In genomic region chr7:130069179-130069977, GRCh38 we compare ENCODE assay signal across 8 cellular contexts. TPM values are rescaled to one million over a fixed set of nuclear protein-coding genes. Genes with fewer than 3 reads are reported as not detected.
DNase-seq lines count a peak whose midpoint lies in the region; ATAC-seq, FAIRE-seq and TF ChIP-seq lines count a peak whose summit lies in the region.

No MANE protein-coding gene starts in this region.

- H2BK15ac ChIP-seq in mesenchymal stem cell (ENCODE audit: low read depth, poor library complexity, severe bottlenecking) = no peak overlapping the region

- peaks cover 7% of the 10 kb centered on the region for H3K4me1 Mint-ChIP-seq in astrocyte (ENCODE audit: low read depth, unreplicated experiment)

- TF ChIP-seq CTCF in right atrium auricular region (IDR thresholded peaks at IDR 0.05) (no peak), astrocyte (IDR thresholded peaks at IDR 0.05; ENCODE audit: insufficient read depth, low read depth, low read length) (no peak), vagina (IDR thresholded peaks at IDR 0.05) (no peak)

- H3K79me1 ChIP-seq in mesenchymal stem cell (replicated peaks; ENCODE audit: low read length, poor library complexity, severe bottlenecking) = no peaks in the 10 kb centered on the region

- H3K4me1 ChIP-seq in right atrium auricular region = peaks cover 0 to 26% of the 10 kb centered on the region in 2 donors
- peaks cover 12% of the 10 kb centered on the region for H3K4me1 ChIP-seq in astrocyte (ENCODE audit: insufficient read depth, low read length)
- H3K4me1 ChIP-seq in mesenchymal stem cell (ENCODE audit: control insufficient read depth, insufficient read depth, low read depth, low read length) = peaks cover 5% of the 10 kb centered on the region
- H3K4me1 ChIP-seq in vagina = peaks cover 43% of the 10 kb centered on the region

- peak overlapping the region; percentile 96 for H4K8ac ChIP-seq in mesenchymal stem cell (ENCODE audit: low read length)

- peak overlapping the region; percentile 92 for H3K27ac Mint-ChIP-seq in astrocyte (ENCODE audit: unreplicated experiment)

- peaks cover 38% of the 10 kb centered on the region for H3K79me2 ChIP-seq in astrocyte (ENCODE audit: insufficient read depth, low read length)

- H3K23ac ChIP-seq in mesenchymal stem cell (ENCODE audit: low read length in 2 of 2) = no peak overlapping the region

- H3K27ac ChIP-seq in right atrium auricular region (peak overlapping the region; percentile 76 to 89), astrocyte (ENCODE audit: low read depth, low read length) (peak overlapping the region; percentile 80), mesenchymal stem cell (ENCODE audit: low read length, poor library complexity, severe bottlenecking) (peak overlapping the region; percentile 85), vagina (peak overlapping the region; percentile 85)

- H3K9me3 Mint-ChIP-seq in astrocyte (ENCODE audit: unreplicated experiment) = no peaks in the 10 kb centered on the region

- H3K9ac ChIP-seq in astrocyte (ENCODE audit: low read length) (peak overlapping the region; percentile 85), mesenchymal stem cell (ENCODE audit: low read length) (peak overlapping the region; percentile 93)

- ATAC-seq in HG03520 (IDR thresholded peaks at IDR 0.05; ENCODE audit: unreplicated experiment) = no peak

- H2AFZ ChIP-seq in astrocyte (ENCODE audit: low read depth, low read length) = peak overlapping the region; percentile 90
- H2AFZ ChIP-seq in mesenchymal stem cell (ENCODE audit: low read depth, low read length) = peak overlapping the region; percentile 88

- H3K27me3 ChIP-seq in right atrium auricular region (no peaks in the 10 kb centered on the region), astrocyte (ENCODE audit: insufficient read depth, low read length) (no peaks in the 10 kb centered on the region), mesenchymal stem cell (ENCODE audit: control insufficient read depth in 1 of 2, insufficient read depth in 1 of 2, low read length in 2 of 2) (no peaks in the 10 kb centered on the region), vagina (no peaks in the 10 kb centered on the region)

- 77% methylated on average over 7 of the region's 7 CpGs for WGBS in mesenchymal stem cell

- H4K20me1 ChIP-seq in astrocyte (ENCODE audit: insufficient read depth, low read length) = peaks cover 9% of the 10 kb centered on the region

- peak overlapping the region in 1 of 2 experiments; percentile 98 for H3K18ac ChIP-seq in mesenchymal stem cell (ENCODE audit: low read depth in 1 of 2, low read length in 2 of 2)

- intact Hi-C loops in cardiac septum (cut with DNase I) = no loop called here
- intact Hi-C loops in vagina (cut with DNase I) = no loop called here

- H3K4ac ChIP-seq in mesenchymal stem cell (ENCODE audit: low read depth in 1 of 2, low read length in 2 of 2) = no peak overlapping the region

- peak overlapping the region; percentile 87 for H3K4me2 ChIP-seq in astrocyte (ENCODE audit: low read length)
- H3K4me2 ChIP-seq in mesenchymal stem cell (ENCODE audit: low read length, poor library complexity, severe bottlenecking) = peak overlapping the region; percentile 91

- no peak overlapping the region for H2BK12ac ChIP-seq in mesenchymal stem cell (ENCODE audit: low read length in 2 of 2)

- no peaks in the 10 kb centered on the region for H3K27me3 Mint-ChIP-seq in astrocyte (ENCODE audit: low read depth, unreplicated experiment)

- no peak overlapping the region for H3K14ac ChIP-seq in mesenchymal stem cell (ENCODE audit: low read length in 2 of 2)

- DNase-seq in right atrium auricular region (ENCODE audit: low spot score) (no peak), cardiac septum (ENCODE audit: low spot score) (no peak), astrocyte (ENCODE audit: low read depth) (no peak), mesenchymal stem cell (no peak), vagina (ENCODE audit: extremely low spot score in 2 of 2) (no peak), Ammon's horn (ENCODE audit: low spot score) (no peak)
- DNase-seq in stimulated activated CD4-positive, alpha-beta T cell treated with anti-CD3 and anti-CD28 coated beads, Interleukin-4, amount 100 ng/mL, for 1 hour = no peak

- H3K36me3 ChIP-seq in right atrium auricular region (no peaks in the 10 kb centered on the region), astrocyte (ENCODE audit: insufficient read depth, low read length) (no peaks in the 10 kb centered on the region), mesenchymal stem cell (ENCODE audit: control insufficient read depth in 1 of 2, insufficient read depth in 2 of 2, low read depth in 1 of 2, low read length in 2 of 2) (no peaks in the 10 kb centered on the region), vagina (no peaks in the 10 kb centered on the region)

- H2AK5ac ChIP-seq in mesenchymal stem cell (ENCODE audit: low read length, severe bottlenecking) = no peak overlapping the region

- no peak overlapping the region for H2BK120ac ChIP-seq in mesenchymal stem cell (ENCODE audit: low read depth, low read length)

- FAIRE-seq in astrocyte (lab: Jason Lieb, UNC) = no peak

- H3K9me3 ChIP-seq in right atrium auricular region (no peaks in the 10 kb centered on the region), astrocyte (ENCODE audit: insufficient read depth, low read depth, low read length) (no peaks in the 10 kb centered on the region), mesenchymal stem cell (ENCODE audit: control insufficient read depth, low read length) (no peaks in the 10 kb centered on the region), vagina (no peaks in the 10 kb centered on the region)

- TF ChIP-seq POLR2A in vagina (IDR thresholded peaks at IDR 0.05) = no peak

- no peaks in the 10 kb centered on the region for H3K36me3 Mint-ChIP-seq in astrocyte (ENCODE audit: low read depth, unreplicated experiment)

- H3K4me3 Mint-ChIP-seq in astrocyte (ENCODE audit: unreplicated experiment) = peak overlapping the region; percentile 98

- H2BK5ac ChIP-seq in mesenchymal stem cell (ENCODE audit: low read depth, low read length, poor library complexity, severe bottlenecking) = no peak overlapping the region

- H3K4me3 ChIP-seq in right atrium auricular region (peak overlapping the region; percentile 81 to 99), astrocyte (ENCODE audit: insufficient read depth, low read depth, low read length) (peak overlapping the region; percentile 87), mesenchymal stem cell (ENCODE audit: insufficient read depth in 1 of 2, low read depth in 1 of 2, low read length in 2 of 2) (peak overlapping the region; percentile 51 to 89), vagina (peak overlapping the region; percentile 86 to 97)

- H4K91ac ChIP-seq in mesenchymal stem cell (ENCODE audit: low read length) = no peak overlapping the region

RNA-seq across cellular contexts. Expression of gene KLHDC10, which starts 1.0 kb away (rescaled TPM):
- total RNA-seq in right atrium auricular region (10 to 100 TPM; 16.7 to 19.1 TPM), cardiac septum (22.5 TPM), astrocyte (33.2 and 40.3 TPM in 2 replicates), vagina (13.5 TPM)
- 17.0 TPM for polyA plus RNA-seq in mesenchymal stem cell (2013, experiment 1 of 2)
- polyA plus RNA-seq in mesenchymal stem cell (2013, experiment 2 of 2) = 17.2 TPM

RNA-seq across cellular contexts. Expression of gene ZC3HC1, which starts 18.2 kb away (rescaled TPM):
- total RNA-seq in right atrium auricular region (10 to 100 TPM; 12.1 to 12.8 TPM), cardiac septum (17.6 TPM), astrocyte (22.3 and 25.4 TPM in 2 replicates), vagina (10.1 TPM)
- 12.5 TPM for polyA plus RNA-seq in mesenchymal stem cell (2013, experiment 1 of 2)
- 12.3 TPM for polyA plus RNA-seq in mesenchymal stem cell (2013, experiment 2 of 2)
